14 cellular contexts compared by ENCODE assay signal in genomic region chr15:38547255-38547997, GRCh38. TPM values are rescaled to one million over a fixed set of nuclear protein-coding genes. Genes with fewer than 3 reads are reported as not detected.
DNase-seq lines count a peak whose midpoint lies in the region; ATAC-seq, FAIRE-seq and TF ChIP-seq lines count a peak whose summit lies in the region.
"Had no signal": no experiment of that assay in that cellular context is flagged by ENCODE, and none has a peak within 500 bp of the region (broad histone marks: within the 10 kb centered on the region; RNA-seq: fewer than 3 reads in every experiment).

No MANE protein-coding gene starts in this region.

- no peaks in the 10 kb centered on the region for H3K9me3 ChIP-seq in kidney (ENCODE audit: control insufficient read depth in 1 of 2, low read length in 2 of 2)

- ATAC-seq in GM19452 (IDR thresholded peaks at IDR 0.05; ENCODE audit: unreplicated experiment) = no peak

- peak overlapping the region; percentile 71 for H3K27ac Mint-ChIP-seq in activated naive CD8-positive, alpha-beta T cell treated with anti-CD3 and anti-CD28 coated beads for 36 hours
- no peak overlapping the region for H3K27ac Mint-ChIP-seq in Calu3 (ENCODE audit: unreplicated experiment)
- H3K27ac Mint-ChIP-seq: nephron had no signal

- FAIRE-seq in kidney (lab: Jason Lieb, UNC) = no peak

- H3K27ac ChIP-seq in kidney (ENCODE audit: low read depth in 2 of 2, low read length in 2 of 2) = no peak overlapping the region
- H3K27ac ChIP-seq: epithelial cell of prostate had no signal

- intact Hi-C loops in kidney (cut with DNase I) (no loop called here), Calu3 (cut with micrococcal nuclease; ENCODE audit: unreplicated experiment) (no loop called here)

- peaks cover 5% of the 10 kb centered on the region for H3K9me3 Mint-ChIP-seq in activated naive CD8-positive, alpha-beta T cell treated with anti-CD3 and anti-CD28 coated beads for 36 hours
- H3K9me3 Mint-ChIP-seq in Calu3 (ENCODE audit: low read depth, unreplicated experiment) = no peaks in the 10 kb centered on the region
- H3K9me3 Mint-ChIP-seq: brain, nephron had no signal

- no peaks in the 10 kb centered on the region for H3K27me3 Mint-ChIP-seq in activated naive CD8-positive, alpha-beta T cell treated with anti-CD3 and anti-CD28 coated beads for 36 hours
- H3K27me3 Mint-ChIP-seq in Calu3 (ENCODE audit: unreplicated experiment) = no peaks in the 10 kb centered on the region
- H3K27me3 Mint-ChIP-seq: brain had no signal

- BruUV-seq in Calu3 (replicated peaks; lab: Mats Ljungman, UMichigan) = no TSS peak

- CTCF ChIA-PET in Calu3 (lab: Charles Lee) = no interaction called here

- TF ChIP-seq CTCF in kidney (IDR thresholded peaks at IDR 0.05; ENCODE audit: borderline replicate concordance, extremely low read depth, insufficient read depth) (no peak), Calu3 (IDR thresholded peaks at IDR 0.05; ENCODE audit: unreplicated experiment) (no peak)

- H3K9ac ChIP-seq in kidney (ENCODE audit: low read length in 2 of 2) = no peak overlapping the region

- DNase-seq in Daoy (ENCODE audit: low read depth) (peak; percentile 36), M059J (ENCODE audit: low read depth) (peak; percentile 75), left kidney (ENCODE audit: low read depth, low spot score) (peak; percentile 20), kidney (no peak), Calu3 (no peak)
- no peak for DNase-seq in activated naive CD8-positive, alpha-beta T cell treated with anti-CD3 and anti-CD28 coated beads for 36 hours
- DNase-seq: DMS 273 treated with DMSO at 0.1 percent for 48 hours, NCI-H1092 treated with DMSO at 0.1 percent for 48 hours, NCI-H524 treated with DMSO at 0.1 percent for 48 hours, SIG-M5 had no signal

- H3K36me3 Mint-ChIP-seq in activated naive CD8-positive, alpha-beta T cell treated with anti-CD3 and anti-CD28 coated beads for 36 hours = peaks cover 70% of the 10 kb centered on the region
- no peaks in the 10 kb centered on the region for H3K36me3 Mint-ChIP-seq in Calu3 (ENCODE audit: insufficient read depth, unreplicated experiment)
- H3K36me3 Mint-ChIP-seq: brain had no signal

- no peak overlapping the region for H3K4me3 Mint-ChIP-seq in activated naive CD8-positive, alpha-beta T cell treated with anti-CD3 and anti-CD28 coated beads for 36 hours
- H3K4me3 Mint-ChIP-seq in Calu3 (ENCODE audit: low read depth, unreplicated experiment) = no peak overlapping the region
- H3K4me3 Mint-ChIP-seq: brain, nephron had no signal

- H3K4me3 ChIP-seq in kidney (ENCODE audit: low read length in 2 of 2) = no peak overlapping the region

- no peaks in the 10 kb centered on the region for H3K36me3 ChIP-seq in kidney (ENCODE audit: control insufficient read depth in 1 of 2, insufficient read depth in 2 of 2, low read length in 2 of 2)

- peaks cover 0 to 6% of the 10 kb centered on the region in 2 donors for H3K4me1 ChIP-seq in kidney (ENCODE audit: control insufficient read depth in 1 of 2, insufficient read depth in 1 of 2, low read depth in 1 of 2, low read length in 2 of 2)

- H3K4me1 Mint-ChIP-seq in activated naive CD8-positive, alpha-beta T cell treated with anti-CD3 and anti-CD28 coated beads for 36 hours = peaks cover 81% of the 10 kb centered on the region
- H3K4me1 Mint-ChIP-seq in Calu3 (ENCODE audit: low read depth, unreplicated experiment) = no peaks in the 10 kb centered on the region

RNA-seq across cellular contexts. Expression of gene RASGRP1, which starts 17.2 kb away (rescaled TPM):
- total RNA-seq in Daoy (2014; rRNA removed; shearing (Covaris generic)) = 1.1 and 1.6 TPM in 2 replicates
- 0.22 and 0.52 TPM in 2 replicates for total RNA-seq in M059J (2014; rRNA removed; shearing (Covaris generic))
- total RNA-seq in activated naive CD8-positive, alpha-beta T cell treated with anti-CD3 and anti-CD28 coated beads for 36 hours = 10 to 100 TPM; 42.7 to 46.6 TPM
- total RNA-seq in kidney (12.5 TPM), Calu3 (2022) (9.0 and 15.1 TPM in 2 replicates)
- polyA plus RNA-seq in kidney (ENCODE audit: insufficient read depth, low read depth, low replicate concordance) = 3.4 TPM

Comparison
In these comparisons a context has a peak if more than half of its experiments do, and no peak if none do; other contexts are left out.
1. DNase-seq: peak in Daoy (single experiment), M059J (single experiment) and left kidney (single experiment); none in activated naive CD8-positive, alpha-beta T cell treated with anti-CD3 and anti-CD28 coated beads for 36 hours (single experiment), kidney (single experiment) and Calu3 (single experiment).